ENCODE assay signal across 22 cellular contexts in genomic region chr2:192026716-192027109, GRCh38.
DNase-seq lines count a peak whose midpoint lies in the region; ATAC-seq and TF ChIP-seq lines count a peak whose summit lies in the region.
"Had no signal": no experiment of that assay in that cellular context is flagged by ENCODE, and none has a peak within 500 bp of the region (broad histone marks: within the 10 kb centered on the region; RNA-seq: fewer than 3 reads in every experiment).

No MANE protein-coding gene starts in this region.

- H3K36me3 ChIP-seq in heart right ventricle (no peaks in the 10 kb centered on the region), SJSA1 (no peaks in the 10 kb centered on the region), vagina (no peaks in the 10 kb centered on the region)
- H3K36me3 ChIP-seq: BLaER1 had no signal

- H3K4me1 ChIP-seq in heart right ventricle (peaks cover 0 to 30% (median 5%) of the 10 kb centered on the region in 9 donors), right cardiac atrium (ENCODE audit: control insufficient read depth, insufficient read depth, low read length) (peaks cover 2% of the 10 kb centered on the region), SJSA1 (replicated peaks) (peaks cover 7% of the 10 kb centered on the region; the same call in 1 of the 2 replicates), vagina (no peaks in the 10 kb centered on the region)
- H3K4me1 ChIP-seq: BLaER1 had no signal

- H3K27me3 ChIP-seq in heart right ventricle, result no peaks in the 10 kb centered on the region
- H3K27me3 ChIP-seq in right cardiac atrium (ENCODE audit: control insufficient read depth, insufficient read depth), result no peaks in the 10 kb centered on the region
- no peaks in the 10 kb centered on the region for H3K27me3 ChIP-seq in SJSA1 (replicated peaks)
- no peaks in the 10 kb centered on the region for H3K27me3 ChIP-seq in vagina
- H3K27me3 ChIP-seq: BLaER1 had no signal

- ATAC-seq in heart right ventricle (peak in 4 of 8 donors; percentile 37 to 65 (median 50)), right cardiac atrium (no peak)
- ATAC-seq: HepG2, K562 had no signal

- intact Hi-C loops in heart right ventricle (cut with DNase I) (loop anchor here in 3 of 10 donors (1.0 to 10.0 kb wide), 3 partner anchors 31 to 182 kb away; partner anchors contain the start of gene CAVIN2 (in 3 of the 3)), right cardiac atrium (cut with DNase I) (no loop called here), vagina (cut with DNase I) (no loop called here)

- H3K27ac ChIP-seq in heart right ventricle (peak overlapping the region in 7 of 10 donors; percentile 45 to 78 (median 69)), right cardiac atrium (ENCODE audit: low read length) (no peak overlapping the region), SJSA1 (0 out of 2 replicates have a peak overlapping the region, but pooled peaks have one; percentile 10), vagina (peak overlapping the region; percentile 2)
- H3K27ac ChIP-seq: BLaER1, SK-N-MC had no signal

- TF ChIP-seq POLR2A in vagina (IDR thresholded peaks at IDR 0.05), result no peak

- TF ChIP-seq CTCF in heart right ventricle (IDR thresholded peaks at IDR 0.05), result no peak
- TF ChIP-seq CTCF in vagina (IDR thresholded peaks at IDR 0.05), result no peak

- H3K4me3 ChIP-seq in heart right ventricle (peak overlapping the region in 3 of 10 donors; percentile 3 to 16 (median 9)), right cardiac atrium (ENCODE audit: low read length) (no peak overlapping the region), SJSA1 (no peak overlapping the region), vagina (no peak overlapping the region)
- H3K4me3 ChIP-seq: BLaER1, K562, SK-N-MC had no signal

- DNase-seq in heart right ventricle, result no peak
- no peak for DNase-seq in right cardiac atrium
- no peak for DNase-seq in SJSA1 (ENCODE audit: low read depth in 1 of 2, low spot score in 2 of 2)
- peak; percentile 15 for DNase-seq in fibroblast of peridontal ligament (ENCODE audit: extremely low read depth)
- no peak for DNase-seq in vagina (ENCODE audit: extremely low spot score in 2 of 2)
- no peak for DNase-seq in NCI-H526 (lab: John Stamatoyannopoulos, UW)
- DNase-seq in dedifferentiated amniotic fluid mesenchymal stem cell (ENCODE audit: extremely low spot score), result no peak
- DNase-seq: CD4-positive, CD25-positive, alpha-beta regulatory T cell; DND-41; Kasumi-1; MV-4-11; NCI-H1105 treated with DMSO at 0.1 percent for 48 hours; NCI-H146; NCI-H2107; NCI-H446 treated with DMSO at 0.1 percent for 48 hours; NCI-H526 treated with DMSO at 0.1 percent for 48 hours; RPMI8226; SHP77 treated with DMSO at 0.1 percent for 48 hours had no signal

- H3K9me3 ChIP-seq in heart right ventricle (no peaks in the 10 kb centered on the region), right cardiac atrium (ENCODE audit: control insufficient read depth, low read length) (no peaks in the 10 kb centered on the region), SJSA1 (replicated peaks) (no peaks in the 10 kb centered on the region), vagina (no peaks in the 10 kb centered on the region)
- H3K9me3 ChIP-seq: BLaER1 had no signal

- WGBS in heart right ventricle, 2 donors, result 60 to 63% methylated on average over 2 of the region's 2 CpGs
- 65% methylated on average over 2 of the region's 2 CpGs for WGBS in right cardiac atrium
